8 cellular contexts compared by ENCODE assay signal in genomic region chr16:68367034-68367433, GRCh38. TPM values are rescaled to one million over a fixed set of nuclear protein-coding genes. Genes with fewer than 3 reads are reported as not detected.
DNase-seq lines count a peak whose midpoint lies in the region; ATAC-seq and TF ChIP-seq lines count a peak whose summit lies in the region.

No MANE protein-coding gene starts in this region.

- peak; percentile 61 for TF ChIP-seq CTCF in CD14-positive monocyte (IDR thresholded peaks at IDR 0.05)
- TF ChIP-seq CTCF in neural crest cell (conservative IDR thresholded peaks at IDR 0.05) = peak; percentile 61

- H3K9me3 ChIP-seq in GM23248 (ENCODE audit: low read depth) = no peaks in the 10 kb centered on the region

- no peak overlapping the region for H3K4me3 ChIP-seq in GM23248

- H3K4me1 Mint-ChIP-seq in CD14-positive monocyte (peaks cover 53% of the 10 kb centered on the region), neural crest cell (peaks cover 21% of the 10 kb centered on the region)

- no peak for ATAC-seq in HG03521 (IDR thresholded peaks at IDR 0.05; ENCODE audit: unreplicated experiment)
- ATAC-seq in GM18511 (IDR thresholded peaks at IDR 0.05; ENCODE audit: unreplicated experiment) = no peak

- H3K27ac Mint-ChIP-seq in CD14-positive monocyte = peak overlapping the region in 1 of 7 donors; percentile 69
- no peak overlapping the region for H3K27ac Mint-ChIP-seq in neural crest cell (ENCODE audit: unreplicated experiment)

- no peaks in the 10 kb centered on the region for H3K79me2 ChIP-seq in GM23248 (ENCODE audit: insufficient read depth)

- no peaks in the 10 kb centered on the region for H3K27me3 ChIP-seq in GM23248 (replicated peaks; ENCODE audit: insufficient read depth)

- H3K36me3 ChIP-seq in GM23248 (ENCODE audit: low read depth) = no peaks in the 10 kb centered on the region

- H3K36me3 Mint-ChIP-seq in CD14-positive monocyte = no peaks in the 10 kb centered on the region
- no peaks in the 10 kb centered on the region for H3K36me3 Mint-ChIP-seq in neural crest cell (ENCODE audit: low read depth)

- no peak overlapping the region for H3K27ac ChIP-seq in GM23248

- no peak for DNase-seq in CD14-positive monocyte (ENCODE audit: low spot score)
- peak; percentile 61 for DNase-seq in GM23248
- peak; percentile 48 for DNase-seq in RPMI8226
- DNase-seq in dermis blood vessel endothelial cell = peak; percentile 67
- DNase-seq in neural crest cell (ENCODE audit: low read depth, low spot score) = peak; percentile 61
- no peak for DNase-seq in NCI-H128 (lab: John Stamatoyannopoulos, UW; ENCODE audit: unreplicated experiment)

- H3K4me3 Mint-ChIP-seq in CD14-positive monocyte = no peak overlapping the region
- peak overlapping the region; percentile 38 for H3K4me3 Mint-ChIP-seq in neural crest cell

- in situ Hi-C loops in GM23248 (cut with MboI) = no loop called here

- intact Hi-C loops in CD14-positive monocyte (cut with micrococcal nuclease) = no loop called here

- no peaks in the 10 kb centered on the region for H3K4me1 ChIP-seq in GM23248 (ENCODE audit: insufficient read depth)

- H2AFZ ChIP-seq in GM23248 = no peak overlapping the region

- no peak overlapping the region for H3K4me2 ChIP-seq in GM23248 (ENCODE audit: unreplicated experiment)

- H3K27me3 Mint-ChIP-seq in CD14-positive monocyte (ENCODE audit: low read depth in 3 of 3) = peaks cover 18 to 26% (median 24%) of the 10 kb centered on the region in 3 donors
- H3K27me3 Mint-ChIP-seq in neural crest cell (ENCODE audit: low read depth) = no peaks in the 10 kb centered on the region

- no peaks in the 10 kb centered on the region for H4K20me1 ChIP-seq in GM23248 (ENCODE audit: insufficient read depth)

- no peaks in the 10 kb centered on the region for H3K9me2 ChIP-seq in GM23248 (ENCODE audit: insufficient read depth)

- peaks cover 0 to 3% (median 0%) of the 10 kb centered on the region in 7 donors for H3K9me3 Mint-ChIP-seq in CD14-positive monocyte
- no peaks in the 10 kb centered on the region for H3K9me3 Mint-ChIP-seq in neural crest cell

- WGBS in GM23248 (ENCODE audit: low coverage in 1 of 2, low lambda C conversion rate in 2 of 2, missing lambda C conversion rate in 2 of 2), 2 experiments = 34 to 38% methylated on average over 13 of the region's 13 CpGs

- H3F3A ChIP-seq in GM23248 (ENCODE audit: insufficient read depth) = 0 out of 2 replicates have a peak, but pooled peaks cover 3% of the 10 kb centered on the region

- no peak overlapping the region for H3K9ac ChIP-seq in GM23248

RNA-seq across cellular contexts. Expression of gene PRMT7, which starts 56.2 kb away (rescaled TPM):
- polyA plus RNA-seq in CD14-positive monocyte (10 to 100 TPM; 15.0 to 15.2 TPM), GM23248 (2016; fragmentation: Nextera tagmentation; extraction: Ambion mirVana) (24.1 and 27.2 TPM in 2 replicates)
- 49.6 and 68.0 TPM in 2 replicates for total RNA-seq in GM23248 (2014; rRNA removed; shearing (Covaris generic))
- total RNA-seq in dermis blood vessel endothelial cell (50.0 and 54.4 TPM in 2 replicates), neural crest cell (68.9 and 71.9 TPM in 2 replicates)

RNA-seq across cellular contexts. Expression of gene SLC7A6OS, which starts 56.3 kb away (rescaled TPM):
- 10 to 100 TPM in 1 of 2 donors, 1 to 10 TPM in 1; 9.7 to 10.5 TPM for polyA plus RNA-seq in CD14-positive monocyte
- total RNA-seq in GM23248 (2014; rRNA removed; shearing (Covaris generic)) = 8.5 and 11.9 TPM in 2 replicates
- polyA plus RNA-seq in GM23248 (2016; fragmentation: Nextera tagmentation; extraction: Ambion mirVana) = 13.4 and 15.8 TPM in 2 replicates
- 13.3 and 15.5 TPM in 2 replicates for total RNA-seq in dermis blood vessel endothelial cell
- total RNA-seq in neural crest cell = 21.3 and 23.8 TPM in 2 replicates

Comparison
In these comparisons a context has a peak if more than half of its experiments do, and no peak if none do; other contexts are left out.
1. DNase-seq: peak in GM23248 (single experiment), RPMI8226 (single experiment), dermis blood vessel endothelial cell (single experiment) and neural crest cell (single experiment); none in CD14-positive monocyte (single experiment) and NCI-H128 (single experiment).